ENCODE assay signal across 1 cellular context in genomic region chr9:113056191-113057106, GRCh38.
A peak's percentile ranks its signal among the peaks of the same experiment; 100 is the strongest.
TF ChIP-seq lines count a peak whose summit lies in the region.

ZFP37 (minus strand) TSS chr9:113056724; CDS start chr9:113056688, 36 bp downstream.

TF ChIP-seq in K562, 482 proteins besides CTCF, POLR2A, EP300 and RAD21 (continued from another document and continues in another):
- TF ChIP-seq, protein P1, sequence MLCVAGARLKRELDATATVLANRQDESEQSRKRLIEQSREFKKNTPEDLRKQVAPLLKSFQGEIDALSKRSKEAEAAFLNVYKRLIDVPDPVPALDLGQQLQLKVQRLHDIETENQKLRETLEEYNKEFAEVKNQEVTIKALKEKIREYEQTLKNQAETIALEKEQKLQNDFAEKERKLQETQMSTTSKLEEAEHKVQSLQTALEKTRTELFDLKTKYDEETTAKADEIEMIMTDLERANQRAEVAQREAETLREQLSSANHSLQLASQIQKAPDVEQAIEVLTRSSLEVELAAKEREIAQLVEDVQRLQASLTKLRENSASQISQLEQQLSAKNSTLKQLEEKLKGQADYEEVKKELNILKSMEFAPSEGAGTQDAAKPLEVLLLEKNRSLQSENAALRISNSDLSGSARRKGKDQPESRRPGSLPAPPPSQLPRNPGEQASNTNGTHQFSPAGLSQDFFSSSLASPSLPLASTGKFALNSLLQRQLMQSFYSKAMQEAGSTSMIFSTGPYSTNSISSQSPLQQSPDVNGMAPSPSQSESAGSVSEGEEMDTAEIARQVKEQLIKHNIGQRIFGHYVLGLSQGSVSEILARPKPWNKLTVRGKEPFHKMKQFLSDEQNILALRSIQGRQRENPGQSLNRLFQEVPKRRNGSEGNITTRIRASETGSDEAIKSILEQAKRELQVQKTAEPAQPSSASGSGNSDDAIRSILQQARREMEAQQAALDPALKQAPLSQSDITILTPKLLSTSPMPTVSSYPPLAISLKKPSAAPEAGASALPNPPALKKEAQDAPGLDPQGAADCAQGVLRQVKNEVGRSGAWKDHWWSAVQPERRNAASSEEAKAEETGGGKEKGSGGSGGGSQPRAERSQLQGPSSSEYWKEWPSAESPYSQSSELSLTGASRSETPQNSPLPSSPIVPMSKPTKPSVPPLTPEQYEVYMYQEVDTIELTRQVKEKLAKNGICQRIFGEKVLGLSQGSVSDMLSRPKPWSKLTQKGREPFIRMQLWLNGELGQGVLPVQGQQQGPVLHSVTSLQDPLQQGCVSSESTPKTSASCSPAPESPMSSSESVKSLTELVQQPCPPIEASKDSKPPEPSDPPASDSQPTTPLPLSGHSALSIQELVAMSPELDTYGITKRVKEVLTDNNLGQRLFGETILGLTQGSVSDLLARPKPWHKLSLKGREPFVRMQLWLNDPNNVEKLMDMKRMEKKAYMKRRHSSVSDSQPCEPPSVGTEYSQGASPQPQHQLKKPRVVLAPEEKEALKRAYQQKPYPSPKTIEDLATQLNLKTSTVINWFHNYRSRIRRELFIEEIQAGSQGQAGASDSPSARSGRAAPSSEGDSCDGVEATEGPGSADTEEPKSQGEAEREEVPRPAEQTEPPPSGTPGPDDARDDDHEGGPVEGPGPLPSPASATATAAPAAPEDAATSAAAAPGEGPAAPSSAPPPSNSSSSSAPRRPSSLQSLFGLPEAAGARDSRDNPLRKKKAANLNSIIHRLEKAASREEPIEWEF (CRISPR knock-in tag; IDR thresholded peaks at IDR 0.05): no peak
- TF ChIP-seq, protein P2, sequence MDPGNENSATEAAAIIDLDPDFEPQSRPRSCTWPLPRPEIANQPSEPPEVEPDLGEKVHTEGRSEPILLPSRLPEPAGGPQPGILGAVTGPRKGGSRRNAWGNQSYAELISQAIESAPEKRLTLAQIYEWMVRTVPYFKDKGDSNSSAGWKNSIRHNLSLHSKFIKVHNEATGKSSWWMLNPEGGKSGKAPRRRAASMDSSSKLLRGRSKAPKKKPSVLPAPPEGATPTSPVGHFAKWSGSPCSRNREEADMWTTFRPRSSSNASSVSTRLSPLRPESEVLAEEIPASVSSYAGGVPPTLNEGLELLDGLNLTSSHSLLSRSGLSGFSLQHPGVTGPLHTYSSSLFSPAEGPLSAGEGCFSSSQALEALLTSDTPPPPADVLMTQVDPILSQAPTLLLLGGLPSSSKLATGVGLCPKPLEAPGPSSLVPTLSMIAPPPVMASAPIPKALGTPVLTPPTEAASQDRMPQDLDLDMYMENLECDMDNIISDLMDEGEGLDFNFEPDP (CRISPR knock-in tag; IDR thresholded peaks at IDR 0.05): no peak
- TF ChIP-seq MBD2 (IDR thresholded peaks at IDR 0.05; ENCODE audit: borderline replicate concordance, low read depth): no peak
- TF ChIP-seq MTF1 (CRISPR knock-in tag; IDR thresholded peaks at IDR 0.05; ENCODE audit: borderline replicate concordance): no peak
- TF ChIP-seq ZBTB40 (IDR thresholded peaks at IDR 0.05): peak; percentile 79
- TF ChIP-seq ZBTB40 (CRISPR knock-in tag; IDR thresholded peaks at IDR 0.05): no peak
- TF ChIP-seq YY1 (IDR thresholded peaks at IDR 0.05; ENCODE audit: borderline replicate concordance in 1 of 3, control insufficient read depth in 1 of 3, extremely low read depth in 1 of 3, insufficient read depth in 3 of 3, insufficient read length in 1 of 3, insufficient replicate concordance in 2 of 3, low read depth in 1 of 3, low read length in 2 of 3): peak; percentile 99 to 100 (median 100)
- no peak for TF ChIP-seq ASH1L (IDR thresholded peaks at IDR 0.05; ENCODE audit: borderline replicate concordance, low read depth, partially characterized antibody)
- no peak for TF ChIP-seq FOXM1 (IDR thresholded peaks at IDR 0.05; ENCODE audit: low read depth)
- no peak for TF ChIP-seq FOXM1 (CRISPR knock-in tag; IDR thresholded peaks at IDR 0.05; ENCODE audit: low read depth)
- TF ChIP-seq, protein P3, sequence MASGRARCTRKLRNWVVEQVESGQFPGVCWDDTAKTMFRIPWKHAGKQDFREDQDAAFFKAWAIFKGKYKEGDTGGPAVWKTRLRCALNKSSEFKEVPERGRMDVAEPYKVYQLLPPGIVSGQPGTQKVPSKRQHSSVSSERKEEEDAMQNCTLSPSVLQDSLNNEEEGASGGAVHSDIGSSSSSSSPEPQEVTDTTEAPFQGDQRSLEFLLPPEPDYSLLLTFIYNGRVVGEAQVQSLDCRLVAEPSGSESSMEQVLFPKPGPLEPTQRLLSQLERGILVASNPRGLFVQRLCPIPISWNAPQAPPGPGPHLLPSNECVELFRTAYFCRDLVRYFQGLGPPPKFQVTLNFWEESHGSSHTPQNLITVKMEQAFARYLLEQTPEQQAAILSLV (tag; IDR thresholded peaks at IDR 0.05): no peak
- no peak for TF ChIP-seq BRF1 (IDR thresholded peaks at IDR 0.05; ENCODE audit: borderline replicate concordance, extremely low read depth, insufficient read length)
- TF ChIP-seq SREBF1 (IDR thresholded peaks at IDR 0.05; ENCODE audit: borderline replicate concordance, low read depth, low read length): no peak
- TF ChIP-seq PHB (CRISPR knock-in tag; IDR thresholded peaks at IDR 0.05): no peak
- TF ChIP-seq OTX1 (CRISPR knock-in tag; IDR thresholded peaks at IDR 0.05): no peak
- TF ChIP-seq ZKSCAN3 (CRISPR knock-in tag; IDR thresholded peaks at IDR 0.05): no peak
- no peak for TF ChIP-seq NFRKB (IDR thresholded peaks at IDR 0.05; ENCODE audit: low read depth)
- no peak for TF ChIP-seq RBM14 (IDR thresholded peaks at IDR 0.05; ENCODE audit: borderline replicate concordance, insufficient read depth, low read depth, low read length)
- no peak for TF ChIP-seq ELF4 (CRISPR knock-in tag; IDR thresholded peaks at IDR 0.05)
- no peak for TF ChIP-seq SIN3B (IDR thresholded peaks at IDR 0.05; ENCODE audit: low read depth)
- TF ChIP-seq SAP30 (IDR thresholded peaks at IDR 0.05; ENCODE audit: borderline replicate concordance, insufficient read depth, low read depth, low read length, poor library complexity, severe bottlenecking): no peak
- no peak for TF ChIP-seq ZFP1 (CRISPR knock-in tag; IDR thresholded peaks at IDR 0.05)
- no peak for TF ChIP-seq MAFF (IDR thresholded peaks at IDR 0.05; ENCODE audit: low read length)
- TF ChIP-seq CHD2 (IDR thresholded peaks at IDR 0.05; ENCODE audit: low read depth, low read length): no peak
- TF ChIP-seq RBM39 (optimal IDR thresholded peaks at IDR 0.05; ENCODE audit: low read depth, low read length): no peak
- TF ChIP-seq HIVEP1 (CRISPR knock-in tag; IDR thresholded peaks at IDR 0.05): no peak
- no peak for TF ChIP-seq EWSR1 (IDR thresholded peaks at IDR 0.05; ENCODE audit: borderline replicate concordance, low read depth, partially characterized antibody)
- TF ChIP-seq, protein P4, sequence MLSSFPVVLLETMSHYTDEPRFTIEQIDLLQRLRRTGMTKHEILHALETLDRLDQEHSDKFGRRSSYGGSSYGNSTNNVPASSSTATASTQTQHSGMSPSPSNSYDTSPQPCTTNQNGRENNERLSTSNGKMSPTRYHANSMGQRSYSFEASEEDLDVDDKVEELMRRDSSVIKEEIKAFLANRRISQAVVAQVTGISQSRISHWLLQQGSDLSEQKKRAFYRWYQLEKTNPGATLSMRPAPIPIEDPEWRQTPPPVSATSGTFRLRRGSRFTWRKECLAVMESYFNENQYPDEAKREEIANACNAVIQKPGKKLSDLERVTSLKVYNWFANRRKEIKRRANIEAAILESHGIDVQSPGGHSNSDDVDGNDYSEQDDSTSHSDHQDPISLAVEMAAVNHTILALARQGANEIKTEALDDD (IDR thresholded peaks at IDR 0.05): no peak
- TF ChIP-seq LARP7 (IDR thresholded peaks at IDR 0.05): no peak
- TF ChIP-seq SMAD2 (IDR thresholded peaks at IDR 0.05; ENCODE audit: low read depth, low read length): no peak
- no peak for TF ChIP-seq U2AF2 (optimal IDR thresholded peaks at IDR 0.05; ENCODE audit: low read depth, low read length)
- TF ChIP-seq, protein P5, sequence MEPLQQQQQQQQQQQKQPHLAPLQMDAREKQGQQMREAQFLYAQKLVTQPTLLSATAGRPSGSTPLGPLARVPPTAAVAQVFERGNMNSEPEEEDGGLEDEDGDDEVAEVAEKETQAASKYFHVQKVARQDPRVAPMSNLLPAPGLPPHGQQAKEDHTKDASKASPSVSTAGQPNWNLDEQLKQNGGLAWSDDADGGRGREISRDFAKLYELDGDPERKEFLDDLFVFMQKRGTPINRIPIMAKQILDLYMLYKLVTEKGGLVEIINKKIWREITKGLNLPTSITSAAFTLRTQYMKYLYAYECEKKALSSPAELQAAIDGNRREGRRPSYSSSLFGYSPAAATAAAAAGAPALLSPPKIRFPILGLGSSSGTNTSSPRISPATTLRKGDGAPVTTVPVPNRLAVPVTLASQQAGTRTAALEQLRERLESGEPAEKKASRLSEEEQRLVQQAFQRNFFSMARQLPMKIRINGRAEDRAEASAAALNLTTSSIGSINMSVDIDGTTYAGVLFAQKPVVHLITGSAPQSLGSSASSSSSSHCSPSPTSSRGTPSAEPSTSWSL (CRISPR knock-in tag; IDR thresholded peaks at IDR 0.05; ENCODE audit: borderline replicate concordance): no peak
- TF ChIP-seq JUN (IDR thresholded peaks at IDR 0.05; ENCODE audit: borderline replicate concordance, low read depth, low read length): no peak
- no peak for TF ChIP-seq JUN (CRISPR knock-in tag; IDR thresholded peaks at IDR 0.05; ENCODE audit: borderline replicate concordance)
- no peak for TF ChIP-seq STAT5A (IDR thresholded peaks at IDR 0.05; ENCODE audit: borderline replicate concordance, low read length)
- no peak for TF ChIP-seq ELF2 (CRISPR knock-in tag; IDR thresholded peaks at IDR 0.05)
- no peak for TF ChIP-seq ZNF668 (CRISPR knock-in tag; IDR thresholded peaks at IDR 0.05)
- TF ChIP-seq ATF1 (CRISPR knock-in tag; IDR thresholded peaks at IDR 0.05): no peak
- TF ChIP-seq ATF1 (tag; IDR thresholded peaks at IDR 0.05): peak; percentile 75
- TF ChIP-seq ZNF511 (CRISPR knock-in tag; IDR thresholded peaks at IDR 0.05): no peak
- no peak for TF ChIP-seq YBX1 (IDR thresholded peaks at IDR 0.05)
- TF ChIP-seq, protein P6, sequence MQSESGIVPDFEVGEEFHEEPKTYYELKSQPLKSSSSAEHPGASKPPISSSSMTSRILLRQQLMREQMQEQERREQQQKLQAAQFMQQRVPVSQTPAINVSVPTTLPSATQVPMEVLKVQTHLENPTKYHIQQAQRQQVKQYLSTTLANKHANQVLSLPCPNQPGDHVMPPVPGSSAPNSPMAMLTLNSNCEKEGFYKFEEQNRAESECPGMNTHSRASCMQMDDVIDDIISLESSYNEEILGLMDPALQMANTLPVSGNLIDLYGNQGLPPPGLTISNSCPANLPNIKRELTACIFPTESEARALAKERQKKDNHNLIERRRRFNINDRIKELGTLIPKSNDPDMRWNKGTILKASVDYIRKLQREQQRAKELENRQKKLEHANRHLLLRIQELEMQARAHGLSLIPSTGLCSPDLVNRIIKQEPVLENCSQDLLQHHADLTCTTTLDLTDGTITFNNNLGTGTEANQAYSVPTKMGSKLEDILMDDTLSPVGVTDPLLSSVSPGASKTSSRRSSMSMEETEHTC (IDR thresholded peaks at IDR 0.05): no peak
- TF ChIP-seq HDAC6 (IDR thresholded peaks at IDR 0.05; ENCODE audit: low read depth, low read length): no peak
